8 cellular contexts compared by ENCODE assay signal in genomic region chr17:69326302-69327059, GRCh38. TPM values are rescaled to one million over a fixed set of nuclear protein-coding genes. Genes with fewer than 3 reads are reported as not detected.
DNase-seq lines count a peak whose midpoint lies in the region; ATAC-seq and TF ChIP-seq lines count a peak whose summit lies in the region.

No MANE protein-coding gene starts in this region.

- H2AFZ ChIP-seq in DND-41 (ENCODE audit: low read depth, low read length) (peak overlapping the region; percentile 84), smooth muscle cell (ENCODE audit: low read depth) (peak overlapping the region; percentile 97)

- H3K4me3 ChIP-seq in DND-41 (ENCODE audit: low read depth in 1 of 2, low read length in 2 of 2) = peak overlapping the region; percentile 27 to 61; a peak in 3 of 4 replicates
- peak overlapping the region; percentile 68 for H3K4me3 ChIP-seq in astrocyte of the spinal cord (ENCODE audit: low read depth, low read length)
- peak overlapping the region; percentile 86 for H3K4me3 ChIP-seq in smooth muscle cell

- in situ Hi-C loops in astrocyte of the spinal cord (cut with HindIII; ENCODE audit: low sequenced_read_pairs) = no loop called here

- no peak for ATAC-seq in DND-41 (ENCODE audit: insufficient read depth, low read depth)
- ATAC-seq in GM21381 (IDR thresholded peaks at IDR 0.05; ENCODE audit: unreplicated experiment) = peak; percentile 3

- peak overlapping the region; percentile 73 for H3K4me2 ChIP-seq in DND-41 (ENCODE audit: insufficient read depth, low read length)
- H3K4me2 ChIP-seq in smooth muscle cell = peak overlapping the region; percentile 95

- WGBS in smooth muscle cell (ENCODE audit: low lambda C conversion rate) = 1% methylated on average over 50 of the region's 54 CpGs

- peaks cover 21% of the 10 kb centered on the region for H3K4me1 ChIP-seq in DND-41 (ENCODE audit: insufficient read depth, low read length)
- peaks cover 6% of the 10 kb centered on the region for H3K4me1 ChIP-seq in smooth muscle cell (ENCODE audit: low read depth)

- no peaks in the 10 kb centered on the region for H3K9me3 ChIP-seq in DND-41 (ENCODE audit: insufficient read depth, low read length, severe bottlenecking)
- H3K9me3 ChIP-seq in smooth muscle cell (replicated peaks; ENCODE audit: low read depth) = no peaks in the 10 kb centered on the region

- peak overlapping the region; percentile 60 for H3K9ac ChIP-seq in DND-41 (ENCODE audit: low read depth, low read length)
- peak overlapping the region; percentile 79 for H3K9ac ChIP-seq in smooth muscle cell (ENCODE audit: low read depth)

- peaks cover 5% of the 10 kb centered on the region for H3F3A ChIP-seq in smooth muscle cell (ENCODE audit: low read depth)

- H3K27ac ChIP-seq in DND-41 (ENCODE audit: low read length) = no peak overlapping the region
- peak overlapping the region; percentile 62 for H3K27ac ChIP-seq in smooth muscle cell (ENCODE audit: low read depth)

- H3K79me2 ChIP-seq in DND-41 (ENCODE audit: insufficient read depth, low read length) = no peaks in the 10 kb centered on the region
- H3K79me2 ChIP-seq in smooth muscle cell (ENCODE audit: low read depth) = no peaks in the 10 kb centered on the region

- peaks cover 20% of the 10 kb centered on the region for H3K27me3 ChIP-seq in DND-41 (ENCODE audit: insufficient read depth, low read length, poor library complexity)
- H3K27me3 ChIP-seq in smooth muscle cell (ENCODE audit: low read depth) = peaks cover 19% of the 10 kb centered on the region

- no peak for TF ChIP-seq CTCF in DND-41 (IDR thresholded peaks at IDR 0.05; ENCODE audit: borderline replicate concordance, extremely low read depth, low read length, poor library complexity, severe bottlenecking)
- no peak for TF ChIP-seq CTCF in astrocyte of the spinal cord (IDR thresholded peaks at IDR 0.05; ENCODE audit: low read depth, low read length)
- TF ChIP-seq CTCF in smooth muscle cell (IDR thresholded peaks at IDR 0.05; ENCODE audit: borderline replicate concordance, insufficient read depth, poor library complexity, severe bottlenecking) = no peak

- DNase-seq in DND-41 = no peak
- DNase-seq in LoVo (ENCODE audit: low spot score) = peak; percentile 4
- peak; percentile 45 for DNase-seq in astrocyte of the spinal cord (ENCODE audit: low read depth, low spot score)
- peak; percentile 17 for DNase-seq in iPS-NIHi11 (ENCODE audit: low spot score)
- no peak for DNase-seq in smooth muscle cell (lab: John Stamatoyannopoulos, UW; ENCODE audit: unreplicated experiment)
- no peak for DNase-seq in NCI-H446 treated with DMSO at 0.1 percent for 48 hours (lab: John Stamatoyannopoulos, UW)
- DNase-seq in activated effector memory CD4-positive, alpha-beta T cell treated with anti-CD3 and anti-CD28 coated beads, Interleukin-2, amount 50 U/mL, for 16 hours = no peak

- H4K20me1 ChIP-seq in DND-41 (ENCODE audit: insufficient read depth, low read length) (no peaks in the 10 kb centered on the region), smooth muscle cell (ENCODE audit: low read depth) (no peaks in the 10 kb centered on the region)

- H3K36me3 ChIP-seq in DND-41 (ENCODE audit: insufficient read depth, low read length) = no peaks in the 10 kb centered on the region
- H3K36me3 ChIP-seq in smooth muscle cell (ENCODE audit: low read depth) = no peaks in the 10 kb centered on the region

RNA-seq across cellular contexts. Expression of gene ABCA5, which starts 0.5 kb away (rescaled TPM):
- total RNA-seq in smooth muscle cell = 11.3 and 16.0 TPM in 2 replicates
- polyA plus RNA-seq in smooth muscle cell = 2.2 TPM in 2 replicates

Comparison
In these comparisons a context has a peak if more than half of its experiments do, and no peak if none do; other contexts are left out.
1. DNase-seq: peak in LoVo (single experiment), astrocyte of the spinal cord (single experiment) and iPS-NIHi11 (single experiment); none in DND-41 (single experiment), smooth muscle cell (single experiment), NCI-H446 treated with DMSO at 0.1 percent for 48 hours (single experiment) and activated effector memory CD4-positive, alpha-beta T cell treated with anti-CD3 and anti-CD28 coated beads, Interleukin-2, amount 50 U/mL, for 16 hours (single experiment).
2. Peak in every context shown above with its lines, with median percentiles within 50 percentile points of each other: H3K4me3 ChIP-seq.